1 cellular context compared by ENCODE assay signal in the genomic region with DNA sequence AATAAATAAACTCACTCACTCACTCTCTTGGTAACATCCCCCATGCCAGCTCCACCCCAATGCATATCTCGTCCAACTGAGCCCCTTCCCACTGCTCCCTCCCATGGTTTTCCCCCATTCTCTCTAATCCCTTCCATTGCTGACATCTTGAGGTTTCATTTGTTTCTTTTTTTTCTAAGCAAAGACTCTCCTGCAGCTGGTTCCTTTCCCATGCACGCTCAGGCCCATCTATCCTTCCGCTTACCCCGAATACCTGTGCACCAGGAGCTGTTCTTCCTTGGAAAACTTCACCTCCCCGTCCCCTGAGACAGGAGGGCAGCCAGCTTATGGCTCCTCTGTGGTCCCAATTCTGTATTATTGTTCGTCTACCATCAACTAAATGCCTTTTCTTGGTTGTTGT.
TF ChIP-seq lines count a peak whose summit lies in the region.

No MANE protein-coding gene starts in this region.

TF ChIP-seq in IMR-90, 13 proteins besides CTCF, POLR2A, EP300 and RAD21 (continued from another document):
- TF ChIP-seq, protein P1, sequence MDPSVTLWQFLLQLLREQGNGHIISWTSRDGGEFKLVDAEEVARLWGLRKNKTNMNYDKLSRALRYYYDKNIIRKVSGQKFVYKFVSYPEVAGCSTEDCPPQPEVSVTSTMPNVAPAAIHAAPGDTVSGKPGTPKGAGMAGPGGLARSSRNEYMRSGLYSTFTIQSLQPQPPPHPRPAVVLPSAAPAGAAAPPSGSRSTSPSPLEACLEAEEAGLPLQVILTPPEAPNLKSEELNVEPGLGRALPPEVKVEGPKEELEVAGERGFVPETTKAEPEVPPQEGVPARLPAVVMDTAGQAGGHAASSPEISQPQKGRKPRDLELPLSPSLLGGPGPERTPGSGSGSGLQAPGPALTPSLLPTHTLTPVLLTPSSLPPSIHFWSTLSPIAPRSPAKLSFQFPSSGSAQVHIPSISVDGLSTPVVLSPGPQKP (IDR thresholded peaks at IDR 0.05; ENCODE audit: borderline replicate concordance, low read depth, low read length), result no peak
TF ChIP-seq in IMR-90: peak in this region for 0.
